32 cellular contexts compared by ENCODE assay signal in genomic region chr2:46509804-46510203, GRCh38. TPM values are rescaled to one million over a fixed set of nuclear protein-coding genes. Genes with fewer than 3 reads are reported as not detected.
DNase-seq lines count a peak whose midpoint lies in the region; ATAC-seq, FAIRE-seq and TF ChIP-seq lines count a peak whose summit lies in the region.
"Had no signal": no experiment of that assay in that cellular context is flagged by ENCODE, and none has a peak within 500 bp of the region (broad histone marks: within the 10 kb centered on the region; RNA-seq: fewer than 3 reads in every experiment).

No MANE protein-coding gene starts in this region.

- no peak overlapping the region for H3K4me3 ChIP-seq in GM12878
- H3K4me3 ChIP-seq in esophagus muscularis mucosa, result no peak overlapping the region
- H3K4me3 ChIP-seq: BLaER1 had no signal

- peaks cover 7% of the 10 kb centered on the region for H3K9me3 Mint-ChIP-seq in activated CD8-positive, alpha-beta T cell treated with anti-CD3 and anti-CD28 coated beads, Interleukin-2, amount 10 ng/mL, durations not matched to agents 7 days and 5 days (ENCODE audit: insufficient read depth)
- peaks cover 6% of the 10 kb centered on the region for H3K9me3 Mint-ChIP-seq in activated CD8-positive, alpha-beta T cell treated with anti-CD3 and anti-CD28 coated beads for 36 hours

- no peak overlapping the region for H3K4me3 Mint-ChIP-seq in activated CD8-positive, alpha-beta T cell treated with anti-CD3 and anti-CD28 coated beads, Interleukin-2, amount 10 ng/mL, durations not matched to agents 7 days and 5 days
- H3K4me3 Mint-ChIP-seq in activated CD8-positive, alpha-beta T cell treated with anti-CD3 and anti-CD28 coated beads for 36 hours, result no peak overlapping the region
- H3K4me3 Mint-ChIP-seq: CD14-positive monocyte; CD4-positive, alpha-beta memory T cell; CD4-positive, CD25-positive, alpha-beta regulatory T cell; CD8-positive, alpha-beta memory T cell had no signal

- no peak overlapping the region for H3K9ac ChIP-seq in GM12878 (ENCODE audit: control insufficient read depth, insufficient read depth, low read length)
- H3K9ac ChIP-seq: BLaER1 had no signal

- H3K27me3 ChIP-seq in GM12878 (replicated peaks in 1 of 2; ENCODE audit: control insufficient read depth in 2 of 2, insufficient read depth in 2 of 2, low read length in 1 of 2), result no peaks in the 10 kb centered on the region
- no peaks in the 10 kb centered on the region for H3K27me3 ChIP-seq in esophagus muscularis mucosa
- H3K27me3 ChIP-seq: BE2C, BLaER1 had no signal

- RAD21 ChIA-PET in GM12878 (lab: Charles Lee; ENCODE audit: unreplicated experiment), result no interaction called here

- peak; percentile 12 for DNase-seq in activated CD8-positive, alpha-beta T cell treated with anti-CD3 and anti-CD28 coated beads, Interleukin-2, amount 10 ng/mL, durations not matched to agents 7 days and 5 days
- DNase-seq in activated CD8-positive, alpha-beta T cell treated with anti-CD3 and anti-CD28 coated beads for 36 hours, result no peak
- DNase-seq in MV-4-11 (lab: John Stamatoyannopoulos, UW), result peak; percentile 65
- DNase-seq in GM12878 (ENCODE audit: low read depth, low spot score), result no peak
- peak; percentile 37 for DNase-seq in esophagus muscularis mucosa (ENCODE audit: extremely low spot score)
- DNase-seq in substantia nigra (lab: John Stamatoyannopoulos, UW), result no peak
- DNase-seq: 8988T; ACHN; BE2C; C1 segment of cervical spinal cord; CD4-positive, alpha-beta memory T cell; CD4-positive, CD25-positive, alpha-beta regulatory T cell; CD8-positive, alpha-beta memory T cell; COR-L47; DMS 273 treated with DMSO at 0.1 percent for 48 hours; DMS153; DMS53; DMS79; DND-41; EL; GDM1 had no signal

- CTCF ChIA-PET in activated CD8-positive, alpha-beta T cell treated with anti-CD3 and anti-CD28 coated beads, Interleukin-2, amount 10 ng/mL, durations not matched to agents 7 days and 5 days (lab: Charles Lee), result no interaction called here
- CTCF ChIA-PET in activated CD8-positive, alpha-beta T cell treated with anti-CD3 and anti-CD28 coated beads for 36 hours (lab: Charles Lee), result interaction anchor here (1.0 kb wide), 1 partner anchor 140 kb away, joined by 3 read pairs; no protein-coding TSS in a partner anchor
- CTCF ChIA-PET in GM12878 (lab: Yijun Ruan, JAX), result no interaction called here

- FAIRE-seq in GM12878 (lab: Jason Lieb, UNC), result no peak
- FAIRE-seq: A204.1, GM12892, GM18507 had no signal

- BruUV-seq in GM12878 (replicated peaks; lab: Mats Ljungman, UMichigan), result no TSS peak

- H3K27me3 Mint-ChIP-seq in activated CD8-positive, alpha-beta T cell treated with anti-CD3 and anti-CD28 coated beads, Interleukin-2, amount 10 ng/mL, durations not matched to agents 7 days and 5 days (ENCODE audit: low read depth), result no peaks in the 10 kb centered on the region
- no peaks in the 10 kb centered on the region for H3K27me3 Mint-ChIP-seq in activated CD8-positive, alpha-beta T cell treated with anti-CD3 and anti-CD28 coated beads for 36 hours
- H3K27me3 Mint-ChIP-seq: CD4-positive, alpha-beta memory T cell had no signal

- intact Hi-C loops in activated CD8-positive, alpha-beta T cell treated with anti-CD3 and anti-CD28 coated beads for 36 hours (cut with micrococcal nuclease), result no loop called here
- intact Hi-C loops in GM12878 (cut with micrococcal nuclease; ENCODE audit: unreplicated experiment) (no loop called here), esophagus muscularis mucosa (cut with DNase I) (no loop called here)

- ATAC-seq in activated CD8-positive, alpha-beta T cell treated with anti-CD3 and anti-CD28 coated beads, Interleukin-2, amount 10 ng/mL, durations not matched to agents 7 days and 5 days, result no peak
- ATAC-seq in activated CD8-positive, alpha-beta T cell treated with anti-CD3 and anti-CD28 coated beads for 36 hours, result no peak
- ATAC-seq in GM12878, result peak; percentile 62
- ATAC-seq in HG02571 (IDR thresholded peaks at IDR 0.05; ENCODE audit: unreplicated experiment), result no peak
- ATAC-seq in HG03457 (IDR thresholded peaks at IDR 0.05; ENCODE audit: unreplicated experiment), result no peak

- SMC1A ChIA-PET in GM12878 (lab: Charles Lee; ENCODE audit: uncharacterized antibody, unreplicated experiment), result interaction anchor here (1.0 kb wide), 1 partner anchor 9 kb away, joined by 4 read pairs; no protein-coding TSS in a partner anchor

- peaks cover 3% of the 10 kb centered on the region for H3K36me3 Mint-ChIP-seq in activated CD8-positive, alpha-beta T cell treated with anti-CD3 and anti-CD28 coated beads, Interleukin-2, amount 10 ng/mL, durations not matched to agents 7 days and 5 days (ENCODE audit: low read depth)
- H3K36me3 Mint-ChIP-seq in activated CD8-positive, alpha-beta T cell treated with anti-CD3 and anti-CD28 coated beads for 36 hours (ENCODE audit: low read depth), result peaks cover 2% of the 10 kb centered on the region

- H3K4me1 Mint-ChIP-seq in activated CD8-positive, alpha-beta T cell treated with anti-CD3 and anti-CD28 coated beads, Interleukin-2, amount 10 ng/mL, durations not matched to agents 7 days and 5 days (ENCODE audit: low read depth), result peaks cover 12% of the 10 kb centered on the region
- H3K4me1 Mint-ChIP-seq in activated CD8-positive, alpha-beta T cell treated with anti-CD3 and anti-CD28 coated beads for 36 hours (ENCODE audit: low read depth), result peaks cover 4% of the 10 kb centered on the region

- H2AFZ ChIP-seq in GM12878 (ENCODE audit: control insufficient read depth, low read depth, low read length), result no peak overlapping the region

- in situ Hi-C loops in GM12878 (cut with MboI), result no loop called here

- no peak for TF ChIP-seq RAD21 in GM12878 (IDR thresholded peaks at IDR 0.05; ENCODE audit: insufficient read depth, low read depth, low read length)

- no peaks in the 10 kb centered on the region for H4K20me1 ChIP-seq in GM12878 (ENCODE audit: control insufficient read depth, insufficient read depth)
- H4K20me1 ChIP-seq: BLaER1 had no signal

- no peaks in the 10 kb centered on the region for H3K79me2 ChIP-seq in GM12878 (ENCODE audit: control insufficient read depth, insufficient read depth, low read length)

- POLR2A ChIA-PET in activated CD8-positive, alpha-beta T cell treated with anti-CD3 and anti-CD28 coated beads, Interleukin-2, amount 10 ng/mL, durations not matched to agents 7 days and 5 days (lab: Charles Lee), result no interaction called here
- POLR2A ChIA-PET in activated CD8-positive, alpha-beta T cell treated with anti-CD3 and anti-CD28 coated beads for 36 hours (lab: Charles Lee), result no interaction called here
- POLR2A ChIA-PET in GM12878 (lab: Charles Lee), result interaction anchor here (0.8 kb wide), 1 partner anchor 10 kb away, joined by 3 read pairs; no protein-coding TSS in a partner anchor

- H3K9me3 ChIP-seq in GM12878 (replicated peaks; ENCODE audit: control insufficient read depth, insufficient read depth, low read length) (peaks cover 2% of the 10 kb centered on the region; the same call in 1 of the 3 replicates), esophagus muscularis mucosa (peaks cover 0 to 4% (median 0%) of the 10 kb centered on the region in 4 donors)
- H3K9me3 ChIP-seq: BE2C had no signal

- H3K4me2 ChIP-seq in GM12878 (ENCODE audit: control insufficient read depth, insufficient read depth), result no peak overlapping the region
- H3K4me2 ChIP-seq: BLaER1 had no signal

- no peak overlapping the region for H3K27ac ChIP-seq in GM12878 (ENCODE audit: control insufficient read depth, insufficient read depth)
- no peak overlapping the region for H3K27ac ChIP-seq in esophagus muscularis mucosa (replicated peaks in 1 of 4)
- H3K27ac ChIP-seq in substantia nigra (ENCODE audit: low read depth, low read length, poor library complexity, severe bottlenecking), result no peak overlapping the region
- H3K27ac ChIP-seq: BLaER1 had no signal

- WGBS in GM12878 (ENCODE audit: insufficient coverage, insufficient replicate concordance, low lambda C conversion rate, missing lambda C conversion rate), result 59% methylated on average over 3 of the region's 3 CpGs
- WGBS in esophagus muscularis mucosa, result 94% methylated on average over 3 of the region's 3 CpGs

- TF ChIP-seq EP300 in GM12878 (IDR thresholded peaks at IDR 0.05; ENCODE audit: borderline replicate concordance in 1 of 2, control insufficient read depth in 1 of 2, low read depth in 2 of 2, low read length in 2 of 2) (no peak), esophagus muscularis mucosa (IDR thresholded peaks at IDR 0.05) (no peak)

- TF ChIP-seq POLR2A in GM12878 (IDR thresholded peaks at IDR 0.05; ENCODE audit: low read depth, low read length) (no peak), esophagus muscularis mucosa (IDR thresholded peaks at IDR 0.05; ENCODE audit: low read depth) (no peak)

- no peak for TF ChIP-seq CTCF in activated CD8-positive, alpha-beta T cell treated with anti-CD3 and anti-CD28 coated beads for 36 hours (IDR thresholded peaks at IDR 0.05)
- TF ChIP-seq CTCF in GM12878 (IDR thresholded peaks at IDR 0.05 in 2 of 3, conservative IDR thresholded peaks at IDR 0.05 in 1 of 3; ENCODE audit: control insufficient read depth in 2 of 3, extremely low read depth in 1 of 3, insufficient read depth in 1 of 3, low read depth in 3 of 3, low read length in 3 of 3) (no peak), esophagus muscularis mucosa (IDR thresholded peaks at IDR 0.05) (no peak)

- no peaks in the 10 kb centered on the region for H3K36me3 ChIP-seq in GM12878 (ENCODE audit: control insufficient read depth in 2 of 2, insufficient read depth in 2 of 2, low read length in 1 of 2)
- no peaks in the 10 kb centered on the region for H3K36me3 ChIP-seq in esophagus muscularis mucosa
- H3K36me3 ChIP-seq: BE2C, BLaER1 had no signal

- H3K4me1 ChIP-seq in GM12878 (ENCODE audit: control insufficient read depth, insufficient read depth, low read length), result no peaks in the 10 kb centered on the region
- H3K4me1 ChIP-seq in esophagus muscularis mucosa, result no peaks in the 10 kb centered on the region
- H3K4me1 ChIP-seq: BE2C had no signal

- H3K27ac Mint-ChIP-seq in activated CD8-positive, alpha-beta T cell treated with anti-CD3 and anti-CD28 coated beads, Interleukin-2, amount 10 ng/mL, durations not matched to agents 7 days and 5 days, result no peak overlapping the region
- no peak overlapping the region for H3K27ac Mint-ChIP-seq in activated CD8-positive, alpha-beta T cell treated with anti-CD3 and anti-CD28 coated beads for 36 hours
- H3K27ac Mint-ChIP-seq: CD4-positive, alpha-beta memory T cell; CD4-positive, CD25-positive, alpha-beta regulatory T cell; CD8-positive, alpha-beta memory T cell had no signal

RNA-seq across cellular contexts. Expression of gene TMEM247, which starts 30.4 kb away (rescaled TPM):
- total RNA-seq in activated CD8-positive, alpha-beta T cell treated with anti-CD3 and anti-CD28 coated beads, Interleukin-2, amount 10 ng/mL, durations not matched to agents 7 days and 5 days, result not detected
- total RNA-seq in activated CD8-positive, alpha-beta T cell treated with anti-CD3 and anti-CD28 coated beads for 36 hours, result not detected
- not detected in 2 replicates for total RNA-seq in GM12878 (2013; cell fraction: nucleolus; rRNA removed)
- total RNA-seq in GM12878 (2014; rRNA removed) (not detected in 2 replicates), GM12878 (2014; rRNA removed; fragmentation: Illumina TruSeq; extraction: Trizol) (not detected in 2 replicates), GM12878 (2021) (not detected in 2 replicates), esophagus muscularis mucosa (not detected)
- not detected for polyA plus RNA-seq in GM12878 (2011; ENCODE audit: low read depth)
- polyA plus RNA-seq in GM12878 (2011; rRNA removed) (not detected in 2 replicates), GM12878 (2014; fragmentation: Illumina TruSeq; extraction: Trizol) (not detected in 2 replicates), GM12878 (2014; fragmentation: Nextera tagmentation; extraction: Ambion mirVana) (not detected), GM12878 (2014; rRNA removed) (not detected in 2 replicates), GM12878 (2016; fragmentation: Nextera tagmentation; extraction: Ambion mirVana) (not detected)
- not detected in 2 replicates for polyA plus RNA-seq in GM12878 (2011; cell fraction: cytosol; rRNA removed)
- not detected in 2 replicates for polyA plus RNA-seq in GM12878 (2011; cell fraction: nucleus; rRNA removed)
- polyA plus RNA-seq in GM12878 (2012), result not detected in 2 replicates
- not detected in 2 replicates for polyA minus RNA-seq in GM12878 (2011; rRNA and poly(A)+ RNA removed)
- not detected in 2 replicates for polyA minus RNA-seq in GM12878 (2011; cell fraction: cytosol; rRNA and poly(A)+ RNA removed)
- not detected in 2 replicates for polyA minus RNA-seq in GM12878 (2011; cell fraction: nucleus; rRNA and poly(A)+ RNA removed)
- total RNA-seq: A673; CD4-positive, alpha-beta memory T cell; CD4-positive, CD25-positive, alpha-beta regulatory T cell; CD8-positive, alpha-beta memory T cell; Daoy; G401 had no signal
- polyA plus RNA-seq: AG04450; CD14-positive monocyte; CD4-positive, alpha-beta memory T cell; CD4-positive, CD25-positive, alpha-beta regulatory T cell; CD8-positive, alpha-beta memory T cell had no signal

RNA-seq across cellular contexts. Expression of gene RHOQ, which starts 32.5 kb away (rescaled TPM):
- 10 to 100 TPM; 12.5 to 13.4 TPM for total RNA-seq in activated CD8-positive, alpha-beta T cell treated with anti-CD3 and anti-CD28 coated beads, Interleukin-2, amount 10 ng/mL, durations not matched to agents 7 days and 5 days
- 10 to 100 TPM; 14.0 to 15.0 TPM for total RNA-seq in activated CD8-positive, alpha-beta T cell treated with anti-CD3 and anti-CD28 coated beads for 36 hours
- total RNA-seq in GM12878 (2013; cell fraction: nucleolus; rRNA removed), result 132 and 135 TPM in 2 replicates
- total RNA-seq in GM12878 (2014; rRNA removed) (23.6 and 26.9 TPM in 2 replicates), GM12878 (2014; rRNA removed; fragmentation: Illumina TruSeq; extraction: Trizol) (30.9 and 32.2 TPM in 2 replicates), GM12878 (2021) (25.6 and 28.3 TPM in 2 replicates), esophagus muscularis mucosa (100 to 1,000 TPM; 107 to 168 (median 142) TPM)
- polyA plus RNA-seq in GM12878 (2011; ENCODE audit: low read depth), result 26.9 TPM
- polyA plus RNA-seq in GM12878 (2011; rRNA removed) (79.6 and 87.5 TPM in 2 replicates), GM12878 (2014; fragmentation: Illumina TruSeq; extraction: Trizol) (39.3 and 43.3 TPM in 2 replicates), GM12878 (2014; fragmentation: Nextera tagmentation; extraction: Ambion mirVana) (10 to 100 TPM; 11.7 to 12.2 TPM), GM12878 (2014; rRNA removed) (24.0 and 25.7 TPM in 2 replicates), GM12878 (2016; fragmentation: Nextera tagmentation; extraction: Ambion mirVana) (1 to 10 TPM; 4.6 to 6.0 TPM)
- polyA plus RNA-seq in GM12878 (2011; cell fraction: cytosol; rRNA removed), result 38.2 and 51.3 TPM in 2 replicates
- 113 and 146 TPM in 2 replicates for polyA plus RNA-seq in GM12878 (2011; cell fraction: nucleus; rRNA removed)
- 48.1 and 55.1 TPM in 2 replicates for polyA plus RNA-seq in GM12878 (2012)
- 45.8 and 52.7 TPM in 2 replicates for polyA minus RNA-seq in GM12878 (2011; rRNA and poly(A)+ RNA removed)
- polyA minus RNA-seq in GM12878 (2011; cell fraction: cytosol; rRNA and poly(A)+ RNA removed), result 14.4 and 17.3 TPM in 2 replicates
- polyA minus RNA-seq in GM12878 (2011; cell fraction: nucleus; rRNA and poly(A)+ RNA removed), result 60.0 and 84.1 TPM in 2 replicates

RNA-seq across cellular contexts. Expression of gene ATP6V1E2, which starts 32.6 kb away (rescaled TPM):
- 1 to 10 TPM; 4.8 to 6.3 TPM for total RNA-seq in activated CD8-positive, alpha-beta T cell treated with anti-CD3 and anti-CD28 coated beads, Interleukin-2, amount 10 ng/mL, durations not matched to agents 7 days and 5 days
- total RNA-seq in activated CD8-positive, alpha-beta T cell treated with anti-CD3 and anti-CD28 coated beads for 36 hours, result 1 to 10 TPM; 6.3 to 6.8 TPM
- total RNA-seq in GM12878 (2013; cell fraction: nucleolus; rRNA removed), result 14.5 and 16.0 TPM in 2 replicates
- 7.5 and 8.8 TPM in 2 replicates for total RNA-seq in GM12878 (2014; rRNA removed)
- 7.9 and 8.3 TPM in 2 replicates for total RNA-seq in GM12878 (2014; rRNA removed; fragmentation: Illumina TruSeq; extraction: Trizol)
- total RNA-seq in GM12878 (2021), result 6.8 and 8.9 TPM in 2 replicates
- polyA plus RNA-seq in GM12878 (2011; ENCODE audit: low read depth), result 5.3 TPM
- 8.2 and 9.4 TPM in 2 replicates for polyA plus RNA-seq in GM12878 (2011; rRNA removed)
- polyA plus RNA-seq in GM12878 (2011; cell fraction: cytosol; rRNA removed), result 8.1 and 8.3 TPM in 2 replicates
- polyA plus RNA-seq in GM12878 (2011; cell fraction: nucleus; rRNA removed), result 9.7 and 10.9 TPM in 2 replicates
- polyA plus RNA-seq in GM12878 (2012), result 7.6 and 9.1 TPM in 2 replicates
- polyA plus RNA-seq in GM12878 (2014; fragmentation: Illumina TruSeq; extraction: Trizol), result 8.6 and 9.0 TPM in 2 replicates
- polyA plus RNA-seq in GM12878 (2014; fragmentation: Nextera tagmentation; extraction: Ambion mirVana), result 1 to 10 TPM; 2.7 to 3.9 TPM
- 5.9 and 6.4 TPM in 2 replicates for polyA plus RNA-seq in GM12878 (2014; rRNA removed)
- polyA plus RNA-seq in GM12878 (2016; fragmentation: Nextera tagmentation; extraction: Ambion mirVana), result 1 to 10 TPM; 5.4 to 6.7 TPM
- polyA minus RNA-seq in GM12878 (2011; rRNA and poly(A)+ RNA removed), result 8.4 and 9.1 TPM in 2 replicates
- polyA minus RNA-seq in GM12878 (2011; cell fraction: cytosol; rRNA and poly(A)+ RNA removed), result 4.2 and 6.7 TPM in 2 replicates
- 6.5 and 9.8 TPM in 2 replicates for polyA minus RNA-seq in GM12878 (2011; cell fraction: nucleus; rRNA and poly(A)+ RNA removed)
- 1 to 10 TPM; 3.6 to 7.5 (median 5.5) TPM for total RNA-seq in esophagus muscularis mucosa

Comparison
In these comparisons a context has a peak if more than half of its experiments do, and no peak if none do; other contexts are left out.
1. DNase-seq: peak in activated CD8-positive, alpha-beta T cell treated with anti-CD3 and anti-CD28 coated beads, Interleukin-2, amount 10 ng/mL, durations not matched to agents 7 days and 5 days (single experiment), MV-4-11 (single experiment) and esophagus muscularis mucosa (single experiment); none in activated CD8-positive, alpha-beta T cell treated with anti-CD3 and anti-CD28 coated beads for 36 hours (single experiment), GM12878 (single experiment) and substantia nigra (0 of 49).